8 cellular contexts compared by ENCODE assay signal in the genomic region with DNA sequence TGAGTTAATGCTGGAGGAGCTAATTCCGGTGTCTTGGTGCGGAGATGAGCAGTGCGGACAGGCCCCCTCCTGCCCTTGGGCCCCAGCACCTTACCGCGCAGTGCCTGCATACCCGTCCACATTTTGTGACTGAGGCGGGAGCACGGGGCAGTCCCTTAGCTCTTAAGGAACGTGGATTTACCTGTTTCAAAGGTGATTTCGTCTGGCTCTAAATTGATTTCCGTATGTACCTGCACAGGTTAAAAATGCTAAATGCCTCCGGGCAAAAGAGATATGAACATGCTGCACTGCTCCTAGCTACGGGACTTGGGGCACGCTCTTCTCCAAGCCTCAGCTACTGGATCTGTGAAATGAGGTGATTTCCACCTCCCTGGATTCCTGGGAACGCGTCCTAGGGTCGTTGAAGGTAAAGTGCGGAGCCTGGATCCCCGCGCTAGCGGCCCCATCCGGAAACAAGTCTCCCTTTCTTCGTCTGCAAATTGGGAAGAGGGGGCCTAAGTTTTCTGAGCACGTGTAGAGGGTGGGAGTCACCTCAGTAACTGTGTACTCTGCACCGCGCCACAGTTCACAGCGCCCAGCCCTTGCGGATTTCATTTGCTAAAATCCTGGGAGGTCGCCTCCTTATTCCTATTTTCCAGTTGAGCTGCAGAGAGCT. TPM values are rescaled to one million over a fixed set of nuclear protein-coding genes. Genes with fewer than 3 reads are reported as not detected.
DNase-seq lines count a peak whose midpoint lies in the region; ATAC-seq, FAIRE-seq and TF ChIP-seq lines count a peak whose summit lies in the region.

No MANE protein-coding gene starts in this region.

- H3K9me2 ChIP-seq in neural cell (ENCODE audit: insufficient read depth, low read length) = no peaks in the 10 kb centered on the region

- peak; percentile 14; a peak in 3 of 6 replicates for ATAC-seq in A549
- no peak for ATAC-seq in HG02938 (IDR thresholded peaks at IDR 0.05; ENCODE audit: unreplicated experiment)

- H3K27me3 ChIP-seq in HUES6 (ENCODE audit: control insufficient read depth, insufficient read depth, low read length) (peaks cover 43% of the 10 kb centered on the region), esophagus muscularis mucosa (peaks cover 0 to 10% (median 0%) of the 10 kb centered on the region in 4 donors), neural cell (ENCODE audit: insufficient read depth, low read depth, low read length) (peaks cover 23% of the 10 kb centered on the region)

- no peak for FAIRE-seq in A549 (lab: Jason Lieb, UNC)

- no peak for TF ChIP-seq EP300 in A549 (IDR thresholded peaks at IDR 0.05)
- no peak for TF ChIP-seq EP300 in esophagus muscularis mucosa (IDR thresholded peaks at IDR 0.05)
- TF ChIP-seq EP300 in neural cell (conservative IDR thresholded peaks at IDR 0.05; ENCODE audit: poor library complexity, severe bottlenecking) = no peak

- H3K4me3 ChIP-seq in A549 (peak overlapping the region; percentile 44), HUES6 (ENCODE audit: low read depth, low read length) (peak overlapping the region; percentile 65), esophagus muscularis mucosa (peak overlapping the region; percentile 70 to 95 (median 76)), neural cell (ENCODE audit: low read length) (peak overlapping the region; percentile 73)

- TF ChIP-seq CTCF in A549 (IDR thresholded peaks at IDR 0.05) (no peak), esophagus muscularis mucosa (IDR thresholded peaks at IDR 0.05) (no peak), neural cell (IDR thresholded peaks at IDR 0.05; ENCODE audit: poor library complexity, severe bottlenecking) (no peak)

- H3K27ac ChIP-seq in A549 = peak overlapping the region in 1 of 2 experiments; percentile 55; a peak in 1 of 6 replicates
- H3K27ac ChIP-seq in HUES6 (ENCODE audit: low read depth, low read length) = no peak overlapping the region
- peak overlapping the region; percentile 94 to 97 (median 96) for H3K27ac ChIP-seq in esophagus muscularis mucosa (replicated peaks in 1 of 4)
- no peak overlapping the region for H3K27ac ChIP-seq in neural cell (ENCODE audit: low read length)
- no peak overlapping the region for H3K27ac ChIP-seq in caudate nucleus (ENCODE audit: low read depth, low read length)

- CTCF ChIA-PET in A549 (lab: Yijun Ruan, JAX) = interaction anchor here (1.0 to 3.2 kb wide), 7 partner anchors 8 to 133 kb away, joined by 3 to 14 read pairs (median 4); no protein-coding TSS in a partner anchor

- peak overlapping the region; percentile 96 for H3K4me2 ChIP-seq in A549
- no peak overlapping the region for H3K4me2 ChIP-seq in neural cell (ENCODE audit: low read length)

- POLR2A ChIA-PET in A549 (lab: Yijun Ruan, JAX) = interaction anchor here (0.5 to 1.5 kb wide), 11 partner anchors 9 to 735 kb away, joined by 3 to 8 read pairs (median 5); no protein-coding TSS in a partner anchor

- H3K4me1 ChIP-seq in A549 (peaks cover 11% of the 10 kb centered on the region; the same call in 2 of the 3 replicates), HUES6 (ENCODE audit: control insufficient read depth, insufficient read depth, low read length) (peaks cover 12% of the 10 kb centered on the region; the same call in 1 of the 2 replicates), esophagus muscularis mucosa (peaks cover 17 to 39% (median 31%) of the 10 kb centered on the region in 4 donors)

- no peaks in the 10 kb centered on the region for H4K20me1 ChIP-seq in neural cell (ENCODE audit: insufficient read depth)

- TF ChIP-seq POLR2A in A549 (IDR thresholded peaks at IDR 0.05; ENCODE audit: low read length) = no peak
- no peak for TF ChIP-seq POLR2A in esophagus muscularis mucosa (IDR thresholded peaks at IDR 0.05; ENCODE audit: low read depth)

- TF ChIP-seq RAD21 in A549 (conservative IDR thresholded peaks at IDR 0.05 in 1 of 2, IDR thresholded peaks at IDR 0.05 in 1 of 2) (no peak), neural cell (conservative IDR thresholded peaks at IDR 0.05) (no peak)

- peak overlapping the region; percentile 27 for H2AFZ ChIP-seq in neural cell (ENCODE audit: low read depth, low read length)

- no peaks in the 10 kb centered on the region for H3F3A ChIP-seq in neural cell (ENCODE audit: insufficient read depth, low read length, poor library complexity, severe bottlenecking)

- DNase-seq in A549 (ENCODE audit: low read depth in 1 of 2, low spot score in 1 of 2) (no peak), esophagus muscularis mucosa (ENCODE audit: extremely low spot score) (no peak), caudate nucleus (lab: John Stamatoyannopoulos, UW) (no peak)
- no peak for DNase-seq in activated CD8-positive, alpha-beta memory T cell treated with anti-CD3 and anti-CD28 coated beads for 24 hours
- DNase-seq in activated CD8-positive, alpha-beta memory T cell treated with anti-CD3 and anti-CD28 coated beads, Interleukin-2, amount 50 U/mL, for 48 hours = no peak

- no peak overlapping the region for H3K9ac ChIP-seq in HUES6 (ENCODE audit: low read length)
- no peak overlapping the region for H3K9ac ChIP-seq in neural cell (ENCODE audit: low read length)

- H3K9me3 ChIP-seq in A549 = no peaks in the 10 kb centered on the region
- H3K9me3 ChIP-seq in HUES6 (ENCODE audit: control insufficient read depth, insufficient read depth, low read depth, low read length) = no peaks in the 10 kb centered on the region
- no peaks in the 10 kb centered on the region for H3K9me3 ChIP-seq in esophagus muscularis mucosa
- no peaks in the 10 kb centered on the region for H3K9me3 ChIP-seq in neural cell (ENCODE audit: low read length)

- H3K36me3 ChIP-seq in HUES6 (ENCODE audit: control insufficient read depth, insufficient read depth, low read length) (no peaks in the 10 kb centered on the region), esophagus muscularis mucosa (peaks cover 0 to 4% (median 0%) of the 10 kb centered on the region in 4 donors), neural cell (ENCODE audit: insufficient read depth, low read length) (no peaks in the 10 kb centered on the region)

- intact Hi-C loops in esophagus muscularis mucosa (cut with DNase I) = no loop called here

- 60% methylated on average over 29 of the region's 29 CpGs for WGBS in A549 (ENCODE audit: missing lambda C conversion rate)
- 71% methylated on average over 23 of the region's 29 CpGs for WGBS in esophagus muscularis mucosa

- H3K79me2 ChIP-seq in neural cell (replicated peaks; ENCODE audit: insufficient read depth, low read length) = no peaks in the 10 kb centered on the region

TF ChIP-seq in A549, 52 proteins besides CTCF, POLR2A, EP300 and RAD21 (continues in another document):
- TF ChIP-seq KDM5A (IDR thresholded peaks at IDR 0.05) (no peak), CHD2 (IDR thresholded peaks at IDR 0.05; ENCODE audit: low read length, partially characterized antibody) (no peak), ZC3H11A (IDR thresholded peaks at IDR 0.05) (no peak), NPAS2 (CRISPR knock-in tag; IDR thresholded peaks at IDR 0.05; ENCODE audit: borderline replicate concordance) (no peak), SMC3 (IDR thresholded peaks at IDR 0.05) (no peak), ESRRA (IDR thresholded peaks at IDR 0.05; ENCODE audit: borderline replicate concordance, low read length) (no peak), JUN (IDR thresholded peaks at IDR 0.05) (no peak), PHF8 (IDR thresholded peaks at IDR 0.05; ENCODE audit: borderline replicate concordance, low read depth) (no peak), ZNF302 (CRISPR knock-in tag; IDR thresholded peaks at IDR 0.05) (no peak), FOSL2 (IDR thresholded peaks at IDR 0.05) (no peak), FOSL2 (CRISPR knock-in tag; IDR thresholded peaks at IDR 0.05) (no peak)
- TF ChIP-seq, protein P1, sequence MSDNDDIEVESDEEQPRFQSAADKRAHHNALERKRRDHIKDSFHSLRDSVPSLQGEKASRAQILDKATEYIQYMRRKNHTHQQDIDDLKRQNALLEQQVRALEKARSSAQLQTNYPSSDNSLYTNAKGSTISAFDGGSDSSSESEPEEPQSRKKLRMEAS (IDR thresholded peaks at IDR 0.05) = no peak

TF ChIP-seq in neural cell, 6 proteins besides CTCF, POLR2A, EP300 and RAD21 (continues in another document):
- TF ChIP-seq SMC3 (conservative IDR thresholded peaks at IDR 0.05; ENCODE audit: poor library complexity) = no peak
- TF ChIP-seq POLR2AphosphoS5 (IDR thresholded peaks at IDR 0.05) = no peak
- TF ChIP-seq, protein P2, sequence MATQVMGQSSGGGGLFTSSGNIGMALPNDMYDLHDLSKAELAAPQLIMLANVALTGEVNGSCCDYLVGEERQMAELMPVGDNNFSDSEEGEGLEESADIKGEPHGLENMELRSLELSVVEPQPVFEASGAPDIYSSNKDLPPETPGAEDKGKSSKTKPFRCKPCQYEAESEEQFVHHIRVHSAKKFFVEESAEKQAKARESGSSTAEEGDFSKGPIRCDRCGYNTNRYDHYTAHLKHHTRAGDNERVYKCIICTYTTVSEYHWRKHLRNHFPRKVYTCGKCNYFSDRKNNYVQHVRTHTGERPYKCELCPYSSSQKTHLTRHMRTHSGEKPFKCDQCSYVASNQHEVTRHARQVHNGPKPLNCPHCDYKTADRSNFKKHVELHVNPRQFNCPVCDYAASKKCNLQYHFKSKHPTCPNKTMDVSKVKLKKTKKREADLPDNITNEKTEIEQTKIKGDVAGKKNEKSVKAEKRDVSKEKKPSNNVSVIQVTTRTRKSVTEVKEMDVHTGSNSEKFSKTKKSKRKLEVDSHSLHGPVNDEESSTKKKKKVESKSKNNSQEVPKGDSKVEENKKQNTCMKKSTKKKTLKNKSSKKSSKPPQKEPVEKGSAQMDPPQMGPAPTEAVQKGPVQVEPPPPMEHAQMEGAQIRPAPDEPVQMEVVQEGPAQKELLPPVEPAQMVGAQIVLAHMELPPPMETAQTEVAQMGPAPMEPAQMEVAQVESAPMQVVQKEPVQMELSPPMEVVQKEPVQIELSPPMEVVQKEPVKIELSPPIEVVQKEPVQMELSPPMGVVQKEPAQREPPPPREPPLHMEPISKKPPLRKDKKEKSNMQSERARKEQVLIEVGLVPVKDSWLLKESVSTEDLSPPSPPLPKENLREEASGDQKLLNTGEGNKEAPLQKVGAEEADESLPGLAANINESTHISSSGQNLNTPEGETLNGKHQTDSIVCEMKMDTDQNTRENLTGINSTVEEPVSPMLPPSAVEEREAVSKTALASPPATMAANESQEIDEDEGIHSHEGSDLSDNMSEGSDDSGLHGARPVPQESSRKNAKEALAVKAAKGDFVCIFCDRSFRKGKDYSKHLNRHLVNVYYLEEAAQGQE (IDR thresholded peaks at IDR 0.05; ENCODE audit: borderline replicate concordance) = no peak
- TF ChIP-seq TAF1 (IDR thresholded peaks at IDR 0.05; ENCODE audit: low read depth) = no peak
- TF ChIP-seq EZH2 (IDR thresholded peaks at IDR 0.05; ENCODE audit: borderline replicate concordance, insufficient read depth, low read length, poor library complexity, severe bottlenecking) = no peak

RNA-seq across cellular contexts. Expression of a gene that starts 0.7 kb away (rescaled TPM):
- polyA plus RNA-seq in A549 (2011; rRNA removed) (0.85 and 0.89 TPM in 2 replicates), A549 (2017; fragmentation: RNase III; extraction: RNeasy Plus Mini Kit Qiagen cat#74134 plus additional on column Dnase treatment) (1.6 to 2.9 TPM (median 2.4 TPM) in 3 replicates), neural cell (0.06 TPM in 1 of 2 replicates, not detected in the other)
- polyA plus RNA-seq in A549 (2012; cell fraction: cytosol; rRNA removed) = 0.65 and 1.1 TPM in 2 replicates
- 2.7 and 3.5 TPM in 2 replicates for polyA plus RNA-seq in A549 (2012; cell fraction: nucleus; rRNA removed)
- 1.6 and 1.9 TPM in 2 replicates for polyA minus RNA-seq in A549 (2011; rRNA and poly(A)+ RNA removed)
- total RNA-seq in esophagus muscularis mucosa = 100 to 1,000 TPM; 230 to 568 (median 289) TPM
- not detected in 2 replicates for polyA minus RNA-seq in neural cell

Comparison
In these comparisons a context has a peak if more than half of its experiments do, and no peak if none do; other contexts are left out.
1. H3K27ac ChIP-seq: peak in esophagus muscularis mucosa (4 of 4); none in HUES6 (single experiment), neural cell (single experiment) and caudate nucleus (single experiment).
2. Peak in every context shown above with its lines, with median percentiles within 50 percentile points of each other: H3K4me3 ChIP-seq.